Comparison of ENCODE assay signal across 17 cellular contexts in genomic region chr9:91782711-91783214, GRCh38.
DNase-seq lines count a peak whose midpoint lies in the region; TF ChIP-seq lines count a peak whose summit lies in the region.
"Had no signal": no experiment of that assay in that cellular context is flagged by ENCODE, and none has a peak within 500 bp of the region (broad histone marks: within the 10 kb centered on the region; RNA-seq: fewer than 3 reads in every experiment).

No MANE protein-coding gene starts in this region.

- H3K9me3 ChIP-seq in esophagus muscularis mucosa, result no peaks in the 10 kb centered on the region
- H3K9me3 ChIP-seq: Caco-2 had no signal

- H3K27me3 ChIP-seq in esophagus muscularis mucosa, result no peaks in the 10 kb centered on the region

- peaks cover 43% of the 10 kb centered on the region for H3K4me1 Mint-ChIP-seq in neural crest cell
- H3K4me1 Mint-ChIP-seq: CD14-positive monocyte had no signal

- no peak for TF ChIP-seq EP300 in esophagus muscularis mucosa (IDR thresholded peaks at IDR 0.05)

- H3K27ac Mint-ChIP-seq in neural crest cell (ENCODE audit: unreplicated experiment), result peak overlapping the region; percentile 75
- H3K27ac Mint-ChIP-seq: CD14-positive monocyte, HFFc6 had no signal

- no peaks in the 10 kb centered on the region for H3K36me3 ChIP-seq in esophagus muscularis mucosa

- H3K4me3 Mint-ChIP-seq in neural crest cell, result peak overlapping the region; percentile 10
- H3K4me3 Mint-ChIP-seq: CD14-positive monocyte, HFFc6 had no signal

- intact Hi-C loops in esophagus muscularis mucosa (cut with DNase I), result no loop called here

- 90% methylated on average over 5 of the region's 5 CpGs for WGBS in esophagus muscularis mucosa

- no peaks in the 10 kb centered on the region for H3K27me3 Mint-ChIP-seq in neural crest cell (ENCODE audit: low read depth)

- H3K27ac ChIP-seq in esophagus muscularis mucosa (replicated peaks in 1 of 4), result peak overlapping the region; percentile 69 to 78 (median 72)
- H3K27ac ChIP-seq: PC-9 had no signal

- DNase-seq in activated CD8-positive, alpha-beta memory T cell treated with anti-CD3 and anti-CD28 coated beads for 24 hours, result peak; percentile 46
- DNase-seq in activated CD8-positive, alpha-beta memory T cell treated with anti-CD3 and anti-CD28 coated beads, Interleukin-2, amount 50 U/mL, for 4 hours, result no peak
- DNase-seq in esophagus muscularis mucosa (ENCODE audit: extremely low spot score), result no peak
- no peak for DNase-seq in neural crest cell (ENCODE audit: low read depth, low spot score)
- peak; percentile 10 for DNase-seq in ureter (ENCODE audit: low spot score)
- no peak for DNase-seq in HuH-7 (ENCODE audit: low spot score)
- DNase-seq in MV-4-11 (lab: John Stamatoyannopoulos, UW), result no peak
- DNase-seq in cerebellar nuclear complex (lab: John Stamatoyannopoulos, UW), result no peak
- DNase-seq: Caco-2, DMS79 treated with DMSO at 0.1 percent for 48 hours, HFFc6, KG1, NCI-H1092, NCI-H2081 treated with DMSO at 0.1 percent for 48 hours, NCI-H2227 treated with DMSO at 0.1 percent for 48 hours, PC-9 had no signal

- no peak overlapping the region for H3K4me3 ChIP-seq in esophagus muscularis mucosa
- H3K4me3 ChIP-seq: PC-9 had no signal

- TF ChIP-seq CTCF in esophagus muscularis mucosa (IDR thresholded peaks at IDR 0.05) (no peak), neural crest cell (conservative IDR thresholded peaks at IDR 0.05) (no peak)

- peaks cover 0 to 72% (median 69%) of the 10 kb centered on the region in 4 donors for H3K4me1 ChIP-seq in esophagus muscularis mucosa
- H3K4me1 ChIP-seq: Caco-2 had no signal

- no peak for TF ChIP-seq POLR2A in esophagus muscularis mucosa (IDR thresholded peaks at IDR 0.05; ENCODE audit: low read depth)

- H3K9me3 Mint-ChIP-seq in neural crest cell, result no peaks in the 10 kb centered on the region
- H3K9me3 Mint-ChIP-seq: HFFc6 had no signal

- peaks cover 7% of the 10 kb centered on the region for H3K36me3 Mint-ChIP-seq in neural crest cell (ENCODE audit: low read depth)
- H3K36me3 Mint-ChIP-seq: CD14-positive monocyte had no signal

Comparison
In these comparisons a context has a peak if more than half of its experiments do, and no peak if none do; other contexts are left out.
1. DNase-seq: peak in activated CD8-positive, alpha-beta memory T cell treated with anti-CD3 and anti-CD28 coated beads for 24 hours (single experiment) and ureter (single experiment); none in activated CD8-positive, alpha-beta memory T cell treated with anti-CD3 and anti-CD28 coated beads, Interleukin-2, amount 50 U/mL, for 4 hours (single experiment), esophagus muscularis mucosa (single experiment), neural crest cell (single experiment), HuH-7 (single experiment), MV-4-11 (single experiment) and cerebellar nuclear complex (0 of 2).